ENCODE assay signal across 22 cellular contexts in genomic region chr5:135018457-135018856, GRCh38. TPM values are rescaled to one million over a fixed set of nuclear protein-coding genes. Genes with fewer than 3 reads are reported as not detected.
"Had no signal": no experiment of that assay in that cellular context is flagged by ENCODE, and none has a peak within 500 bp of the region (broad histone marks: within the 10 kb centered on the region; RNA-seq: fewer than 3 reads in every experiment).

No MANE protein-coding gene starts in this region.

- H3K4me1 ChIP-seq: parathyroid adenoma, psoas muscle had no signal

- H3K9me3 ChIP-seq: esophagus muscularis mucosa, gastroesophageal sphincter, psoas muscle, right lobe of liver, tibial artery, upper lobe of left lung had no signal

- H3K36me3 ChIP-seq: esophagus muscularis mucosa, gastroesophageal sphincter, right lobe of liver, tibial artery, upper lobe of left lung had no signal

- H3K9ac ChIP-seq: parathyroid adenoma had no signal

- H3K4me3 ChIP-seq: esophagus muscularis mucosa, gastroesophageal sphincter, psoas muscle, right lobe of liver, tibial artery, upper lobe of left lung had no signal

- H3K27me3 ChIP-seq: esophagus muscularis mucosa, gastroesophageal sphincter, right lobe of liver, tibial artery, upper lobe of left lung had no signal

- ATAC-seq: effector memory CD8-positive, alpha-beta T cell; gastroesophageal sphincter; left colon; natural killer cell; psoas muscle; right lobe of liver; stimulated activated effector memory CD8-positive, alpha-beta T cell treated with anti-CD3 and anti-CD28 coated beads, Interleukin-12 subunit alpha, Interleukin-12 subunit beta, amount 100 ng/mL, for 72 hours; stimulated activated naive CD8-positive, alpha-beta T cell treated with anti-CD3 and anti-CD28 coated beads, Interleukin-15, Interleukin-2, amounts not matched to agents 100 U/mL and 50 U/mL, for 24 hours had no signal

- DNase-seq: effector memory CD8-positive, alpha-beta T cell; immature natural killer cell; left colon; natural killer cell; nucleus accumbens; retina; right lobe of liver; stimulated activated CD4-positive, alpha-beta T cell treated with anti-CD3 and anti-CD28 coated beads, Interleukin-4, amount 100 ng/mL, for 1 hour; stimulated activated CD8-positive, alpha-beta memory T cell treated with anti-CD3 and anti-CD28 coated beads, Interleukin-4, amount 100 ng/mL, for 48 hours; stimulated activated naive CD8-positive, alpha-beta T cell treated with anti-CD3 and anti-CD28 coated beads, Interleukin-15, Interleukin-2, amounts not matched to agents 100 U/mL and 50 U/mL, for 24 hours; upper lobe of left lung had no signal

- H3K27ac ChIP-seq: epithelial cell of prostate, esophagus muscularis mucosa, parathyroid adenoma, psoas muscle, right lobe of liver, tibial artery, upper lobe of left lung had no signal

RNA-seq across cellular contexts. Expression of gene PITX1, which starts 15.6 kb away (rescaled TPM):
- total RNA-seq: kidney epithelial cell, natural killer cell, neural crest cell, right lobe of liver had no signal

RNA-seq across cellular contexts. Expression of gene CATSPER3, which starts 50.8 kb away (rescaled TPM):
- total RNA-seq: myocyte, temporal lobe had no signal
